9 cellular contexts compared by ENCODE assay signal in the genomic region with DNA sequence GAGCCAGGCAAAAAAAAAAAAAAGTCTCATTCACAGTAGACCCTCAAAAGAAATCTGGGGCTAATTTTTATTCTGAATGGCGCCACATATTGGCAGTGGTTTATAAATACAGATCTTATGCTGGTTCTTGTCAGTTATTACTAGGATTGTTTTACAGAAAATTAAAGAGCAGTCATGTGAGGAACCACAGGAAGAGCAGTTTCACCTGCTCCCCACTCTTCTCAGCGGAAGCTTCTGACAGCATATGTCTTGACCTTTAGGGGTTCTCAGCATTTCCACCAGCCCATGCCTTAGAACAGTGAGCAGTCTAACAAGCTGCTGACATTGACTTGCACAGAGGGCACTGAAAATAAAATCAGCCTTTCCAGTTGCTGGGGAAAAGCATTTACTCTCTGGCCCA.
DNase-seq lines count a peak whose midpoint lies in the region; ATAC-seq and TF ChIP-seq lines count a peak whose summit lies in the region.
"Had no signal": no experiment of that assay in that cellular context is flagged by ENCODE, and none has a peak within 500 bp of the region (broad histone marks: within the 10 kb centered on the region; RNA-seq: fewer than 3 reads in every experiment).

No MANE protein-coding gene starts in this region.

- TF ChIP-seq POLR2A in erythroblast (IDR thresholded peaks at IDR 0.05; ENCODE audit: low read length): no peak

- ATAC-seq in GM18870 (IDR thresholded peaks at IDR 0.05; ENCODE audit: unreplicated experiment) (peak; percentile 64), HG02610 (IDR thresholded peaks at IDR 0.05; ENCODE audit: unreplicated experiment) (peak; percentile 77), sciatic nerve (peak; percentile 27)

- DNase-seq in OCI-M1 (lab: John Stamatoyannopoulos, UW) (peak; percentile 10), sciatic nerve (ENCODE audit: low spot score) (no peak), NCI-H2171 treated with DMSO at 0.1 percent for 48 hours (lab: John Stamatoyannopoulos, UW) (no peak), glomerular visceral epithelial cell (ENCODE audit: extremely low spot score) (no peak), NCI-H1930 (lab: John Stamatoyannopoulos, UW) (no peak), erythroblast (lab: John Stamatoyannopoulos, UW) (no peak)
- DNase-seq: colonic mucosa had no signal

- intact Hi-C loops in sciatic nerve (cut with DNase I): no loop called here

Comparison
In these comparisons a context has a peak if more than half of its experiments do, and no peak if none do; other contexts are left out.
1. ATAC-seq: peak in every context shown above with its lines; median percentile 77 in HG02610; 64 in GM18870; 27 in sciatic nerve.